Comparison of ENCODE assay signal across 22 cellular contexts in the genomic region with DNA sequence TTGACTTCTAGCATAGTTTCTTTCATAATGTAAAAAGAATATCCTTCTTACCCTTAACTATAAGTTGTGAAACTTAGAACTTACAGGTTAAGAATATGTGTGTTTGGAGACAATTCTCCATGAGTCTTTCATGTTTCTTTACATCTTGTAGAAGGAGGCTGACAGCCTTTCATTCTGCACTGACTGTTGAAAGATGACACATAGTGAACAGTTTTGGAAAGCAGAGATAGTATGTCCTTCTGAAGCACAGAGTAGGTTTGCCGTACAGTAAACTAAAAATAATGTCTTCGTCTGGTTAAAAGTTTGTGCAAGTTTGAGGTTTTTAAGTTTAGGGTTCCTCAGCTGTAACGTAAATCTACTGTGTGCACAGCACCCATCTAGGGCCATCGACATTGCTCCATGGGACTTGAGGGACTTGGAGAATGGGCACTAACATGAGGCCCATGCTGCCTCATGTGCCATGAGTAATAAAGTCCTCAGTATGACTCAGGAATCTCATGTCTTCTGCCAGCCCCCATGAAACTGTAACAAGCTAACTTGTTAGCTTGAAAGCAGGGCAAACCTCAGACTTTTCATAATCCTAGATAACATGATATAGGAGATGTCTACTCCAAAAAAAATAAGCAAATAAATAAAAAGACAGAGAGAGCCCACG. TPM values are rescaled to one million over a fixed set of nuclear protein-coding genes. Genes with fewer than 3 reads are reported as not detected.
A peak's percentile ranks its signal among the peaks of the same experiment; 100 is the strongest.
DNase-seq lines count a peak whose midpoint lies in the region; ATAC-seq and TF ChIP-seq lines count a peak whose summit lies in the region.
"Had no signal": no experiment of that assay in that cellular context is flagged by ENCODE, and none has a peak within 500 bp of the region (broad histone marks: within the 10 kb centered on the region; RNA-seq: fewer than 3 reads in every experiment).

No MANE protein-coding gene starts in this region.

- H3K27me3 ChIP-seq in RWPE2 (ENCODE audit: insufficient read depth, poor library complexity, severe bottlenecking), result no peaks in the 10 kb centered on the region
- H3K27me3 ChIP-seq: testis had no signal

- no peaks in the 10 kb centered on the region for H3K36me3 ChIP-seq in RWPE2 (ENCODE audit: low read depth)

- no peak overlapping the region for H3K27ac ChIP-seq in RWPE2 (ENCODE audit: poor library complexity, severe bottlenecking)
- H3K27ac ChIP-seq: parathyroid adenoma, testis had no signal

- no peaks in the 10 kb centered on the region for H3K9me3 ChIP-seq in RWPE2 (ENCODE audit: severe bottlenecking)
- H3K9me3 ChIP-seq: Caco-2, testis had no signal

- peak; percentile 26 for DNase-seq in Daoy (ENCODE audit: low read depth)
- DNase-seq in RWPE2 (ENCODE audit: low spot score), result no peak
- peak; percentile 0 to 24 for DNase-seq in foreskin fibroblast
- no peak for DNase-seq in LoVo (ENCODE audit: low spot score)
- DNase-seq in superior temporal gyrus (ENCODE audit: extremely low spot score), result no peak
- DNase-seq: activated CD8-positive, alpha-beta memory T cell treated with anti-CD3 and anti-CD28 coated beads, Interleukin-2, amount 10 ng/mL, durations not matched to agents 7 days and 5 days; activated naive CD4-positive, alpha-beta T cell; Caco-2; H9; head of caudate nucleus; immature natural killer cell; naive B cell; NCI-H345; stimulated activated CD4-positive, alpha-beta T cell treated with anti-CD3 and anti-CD28 coated beads, Interleukin-4, amount 100 ng/mL, for 24 hours; stimulated activated CD8-positive, alpha-beta memory T cell treated with anti-CD3 and anti-CD28 coated beads, Interleukin-4, amount 100 ng/mL, for 48 hours; T-helper 2 cell; testis had no signal

- H3K4me3 ChIP-seq in RWPE2 (ENCODE audit: severe bottlenecking), result no peak overlapping the region
- H3K4me3 ChIP-seq in foreskin fibroblast (ENCODE audit: low read depth in 1 of 2, low read length in 2 of 2), result no peak overlapping the region
- H3K4me3 ChIP-seq: testis had no signal

- no peak for TF ChIP-seq CTCF in RWPE2 (IDR thresholded peaks at IDR 0.05; ENCODE audit: poor library complexity, severe bottlenecking)
- TF ChIP-seq CTCF in foreskin fibroblast (IDR thresholded peaks at IDR 0.05; ENCODE audit: low read depth, low read length), result no peak

- no peaks in the 10 kb centered on the region for H3K4me1 ChIP-seq in RWPE2 (ENCODE audit: insufficient read depth, poor library complexity, severe bottlenecking)
- H3K4me1 ChIP-seq: Caco-2, parathyroid adenoma, testis had no signal

- ATAC-seq in GM18868 (IDR thresholded peaks at IDR 0.05; ENCODE audit: unreplicated experiment), result peak; percentile 90
- peak; percentile 36; the same call in 1 of the 3 replicates for ATAC-seq in RWPE2 (ENCODE audit: low read depth)
- ATAC-seq in GM19452 (IDR thresholded peaks at IDR 0.05; ENCODE audit: unreplicated experiment), result no peak
- ATAC-seq: activated CD8-positive, alpha-beta memory T cell treated with anti-CD3 and anti-CD28 coated beads, Interleukin-2, amount 10 ng/mL, durations not matched to agents 7 days and 5 days; Right ventricle myocardium inferior; WTC11 had no signal

RNA-seq across cellular contexts. Expression of gene ELAPOR2, which starts 24.5 kb away (rescaled TPM):
- total RNA-seq in Daoy (2014; rRNA removed; shearing (Covaris generic)), result 5.9 and 13.9 TPM in 2 replicates

Comparison
In these comparisons a context has a peak if more than half of its experiments do, and no peak if none do; other contexts are left out.
1. DNase-seq: peak in Daoy (single experiment) and foreskin fibroblast (2 of 2); none in RWPE2 (single experiment), LoVo (single experiment) and superior temporal gyrus (single experiment).